In the genomic region with DNA sequence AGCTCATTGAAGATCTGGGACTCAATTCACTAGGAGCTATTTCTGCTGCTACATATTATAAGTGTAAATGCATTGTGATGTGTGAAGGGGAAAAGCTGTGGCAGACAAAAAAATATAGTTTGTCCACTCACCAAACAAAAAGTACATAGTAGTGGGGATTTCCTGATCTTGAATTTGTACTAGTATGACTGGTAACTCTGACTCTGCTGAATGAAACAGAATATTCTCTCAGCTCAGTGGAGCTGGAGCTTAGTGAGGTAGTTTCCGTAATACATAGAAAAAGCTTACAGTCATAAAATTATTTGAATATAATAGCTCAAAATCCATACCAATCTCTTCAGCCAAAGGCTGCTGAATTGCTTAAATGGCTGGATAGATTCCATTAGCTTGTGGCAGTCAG, we compare ENCODE assay signal across 19 cellular contexts.
DNase-seq lines count a peak whose midpoint lies in the region; ATAC-seq and TF ChIP-seq lines count a peak whose summit lies in the region.
"Had no signal": no experiment of that assay in that cellular context is flagged by ENCODE, and none has a peak within 500 bp of the region (broad histone marks: within the 10 kb centered on the region; RNA-seq: fewer than 3 reads in every experiment).

No MANE protein-coding gene starts in this region.

- DNase-seq in GM10266 (ENCODE audit: extremely low spot score) (peak; percentile 8), AG08396 (ENCODE audit: low spot score) (no peak), hippocampal formation (lab: John Stamatoyannopoulos, UW) (no peak)
- no peak for DNase-seq in stimulated activated CD8-positive, alpha-beta memory T cell treated with anti-CD3 and anti-CD28 coated beads, Interleukin-4, amount 100 ng/mL, for 48 hours
- DNase-seq: activated B cell treated with CpG ODN at 0.5 μM for 24 hours; activated naive CD4-positive, alpha-beta T cell treated with anti-CD3 and anti-CD28 coated beads for 36 hours; activated T-cell treated with anti-CD3 and anti-CD28 coated beads, Interleukin-2, amount 50 U/mL, for 48 hours; amygdala; GM23248; IMR-90; NCI-H1436; NCI-H524 treated with DMSO at 0.1 percent for 48 hours; occipital lobe; SK-N-SH; substantia nigra had no signal

- TF ChIP-seq CTCF in GM10266 (IDR thresholded peaks at IDR 0.05; ENCODE audit: control insufficient read depth, insufficient read depth, low read depth, missing control alignments), result no peak

- ATAC-seq in GM18907 (IDR thresholded peaks at IDR 0.05; ENCODE audit: unreplicated experiment), result peak; percentile 82
- ATAC-seq in HG02642 (IDR thresholded peaks at IDR 0.05; ENCODE audit: poor library complexity, unreplicated experiment), result peak; percentile 48
- ATAC-seq in HG03442 (IDR thresholded peaks at IDR 0.05; ENCODE audit: unreplicated experiment), result peak; percentile 79
- ATAC-seq in HG03439 (IDR thresholded peaks at IDR 0.05; ENCODE audit: unreplicated experiment), result no peak
